ENCODE assay signal across 8 cellular contexts in the genomic region with DNA sequence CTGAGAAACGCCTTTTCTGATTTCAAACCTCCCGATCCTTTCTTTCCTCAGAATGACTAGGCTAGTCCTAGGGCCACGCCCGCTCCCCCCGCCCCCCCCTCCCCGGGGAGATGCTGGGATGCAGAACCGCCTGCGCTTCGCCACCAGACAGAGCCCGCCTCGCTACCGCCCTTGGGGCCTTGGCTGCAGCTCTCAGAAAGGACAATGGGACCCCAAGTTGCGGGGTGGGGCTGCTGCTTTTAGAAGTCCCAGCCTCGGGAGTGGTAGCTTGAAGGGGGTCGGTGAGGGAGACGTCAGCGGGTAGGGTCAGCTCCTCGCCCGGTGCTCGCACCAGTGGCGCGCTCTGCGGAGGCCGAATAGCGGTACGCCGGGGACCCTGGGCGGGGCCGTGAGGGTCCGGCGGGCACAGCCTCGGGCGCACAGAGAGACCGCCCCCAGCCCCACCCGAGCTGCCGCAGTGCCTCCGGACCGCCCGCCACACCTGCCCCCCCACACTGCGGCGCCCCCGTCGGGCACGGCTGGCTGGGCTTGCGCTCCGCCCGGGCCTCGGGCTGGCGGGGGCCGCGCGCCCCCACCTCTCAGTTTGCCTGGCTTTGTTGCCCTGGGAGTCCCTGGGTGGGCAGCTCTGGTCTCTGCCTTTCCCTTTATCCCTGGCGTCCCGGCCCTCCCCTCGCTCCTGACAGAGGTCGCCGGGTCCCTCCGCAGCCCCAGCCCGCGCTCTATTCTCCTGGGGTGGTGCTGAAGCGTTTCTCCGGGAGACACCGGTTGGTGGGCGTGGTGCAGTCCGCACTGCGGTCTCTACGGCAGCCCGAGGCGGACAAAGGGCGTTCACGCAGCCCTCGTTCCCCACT. TPM values are rescaled to one million over a fixed set of nuclear protein-coding genes. Genes with fewer than 3 reads are reported as not detected.
DNase-seq lines count a peak whose midpoint lies in the region; ATAC-seq, FAIRE-seq and TF ChIP-seq lines count a peak whose summit lies in the region.

No MANE protein-coding gene starts in this region.

- no peaks in the 10 kb centered on the region for H3K4me1 ChIP-seq in pancreas

- H3K27ac ChIP-seq in pancreas: peak overlapping the region in 1 of 4 donors; percentile 10

- no peaks in the 10 kb centered on the region for H3K36me3 ChIP-seq in pancreas

- no peak for TF ChIP-seq CTCF in AG10803 (conservative IDR thresholded peaks at IDR 0.05; ENCODE audit: low read length)
- no peak for TF ChIP-seq CTCF in pancreas (IDR thresholded peaks at IDR 0.05)

- H3K4me3 ChIP-seq in AG10803 (ENCODE audit: low read length) (peak overlapping the region; percentile 96), pancreas (peak overlapping the region; percentile 28 to 63 (median 46))

- FAIRE-seq in pancreas (lab: Jason Lieb, UNC): no peak

- H3K27me3 ChIP-seq in pancreas: peaks cover 0 to 15% (median 0%) of the 10 kb centered on the region in 4 donors

- DNase-seq in AG10803 (ENCODE audit: low read depth) (peak; percentile 60), NCI-H2171 (lab: John Stamatoyannopoulos, UW) (peak; percentile 22), amniotic epithelial cell (ENCODE audit: low read depth) (peak; percentile 76), left cardiac atrium (peak; percentile 85), pancreas (peak; percentile 24 to 71 (median 38)), GF-D8 (lab: John Stamatoyannopoulos, UW) (no peak)

- ATAC-seq in GM18909 (IDR thresholded peaks at IDR 0.05; ENCODE audit: poor library complexity, unreplicated experiment) (peak; percentile 50), left cardiac atrium (peak; percentile 80 to 84), pancreas (peak; percentile 63 to 82 (median 74)), GM21526 (IDR thresholded peaks at IDR 0.05; ENCODE audit: low FRiP score, unreplicated experiment) (no peak)

- 1% methylated on average over 70 to 72 of the region's 72 CpGs for WGBS in pancreas, 2 donors

- H3K9me3 ChIP-seq in pancreas: no peaks in the 10 kb centered on the region

- intact Hi-C loops in left cardiac atrium (cut with DNase I): loop anchor here in 1 of 2 donors (2.0 kb wide), 1 partner anchor 326 kb away; no protein-coding TSS in a partner anchor
- intact Hi-C loops in pancreas (cut with DNase I): no loop called here

RNA-seq across cellular contexts. Expression of a gene that starts 1.1 kb away (rescaled TPM):
- total RNA-seq in left cardiac atrium: 100 to 1,000 TPM; 163 to 224 TPM
- total RNA-seq in pancreas: 10 to 100 TPM in 3 of 6 donors, 1 to 10 TPM in 3; 2.4 to 16.8 (median 9.7) TPM
- 1 to 10 TPM; 2.7 to 5.5 TPM for polyA plus RNA-seq in pancreas

Comparison
In these comparisons a context has a peak if more than half of its experiments do, and no peak if none do; other contexts are left out.
1. RNA of a gene that starts 1.1 kb away (total RNA-seq): 163 to 224 TPM in left cardiac atrium; 2.4 to 16.8 TPM in pancreas; every median in the first group is over 4 times any median in the second.